13 cellular contexts compared by ENCODE assay signal in the genomic region with DNA sequence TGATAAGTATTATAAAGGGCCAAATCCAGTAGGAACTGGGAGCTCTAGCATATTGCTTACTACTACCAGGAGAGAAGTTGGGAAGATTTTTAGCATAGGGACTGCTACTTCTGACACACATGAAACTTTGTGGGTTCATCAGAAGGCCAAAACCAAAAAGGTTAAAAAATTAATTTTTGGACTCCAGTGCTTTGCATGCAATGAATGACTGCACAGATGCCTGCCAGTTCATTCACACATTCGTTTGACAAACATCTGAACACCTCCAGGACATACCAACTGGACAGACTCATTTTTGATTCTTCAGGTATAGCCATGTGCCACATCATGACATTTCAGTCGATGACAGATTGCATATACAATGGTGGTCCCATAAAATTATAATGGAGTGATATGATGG.
"Had no signal": no experiment of that assay in that cellular context is flagged by ENCODE, and none has a peak within 500 bp of the region (broad histone marks: within the 10 kb centered on the region; RNA-seq: fewer than 3 reads in every experiment).

No MANE protein-coding gene starts in this region.

- H3K4me3 ChIP-seq: right lobe of liver had no signal

- H3K4me1 ChIP-seq: right lobe of liver had no signal

- H3K36me3 ChIP-seq: right lobe of liver had no signal

- ATAC-seq: stimulated activated naive CD8-positive, alpha-beta T cell treated with anti-CD3 and anti-CD28 coated beads, Interleukin-15, amount 100 ng/mL, for 72 hours had no signal

- H3K27me3 ChIP-seq: right lobe of liver had no signal

- DNase-seq: activated CD4-positive, alpha-beta T cell treated with anti-CD3 and anti-CD28 coated beads, Interleukin-2, amount 50 U/mL, for 4 hours; activated CD4-positive, CD25-positive, alpha-beta regulatory T cell treated with anti-CD3 and anti-CD28 coated beads, Interleukin-2, amount 50 U/mL, for 72 hours; activated naive CD4-positive, alpha-beta T cell treated with Interleukin-2 at 50 U/mL for 16 hours; activated T-cell treated with anti-CD3 and anti-CD28 coated beads for 4 hours; aorta; cerebellar nuclear complex; effector memory CD4-positive, alpha-beta T cell; foreskin melanocyte; head of caudate nucleus; immature natural killer cell; nephron progenitor cell; right lobe of liver; stimulated activated naive CD8-positive, alpha-beta T cell treated with anti-CD3 and anti-CD28 coated beads, Interleukin-15, amount 100 ng/mL, for 72 hours had no signal

- H3K9me3 ChIP-seq: right lobe of liver had no signal

- H3K27ac ChIP-seq: right lobe of liver had no signal
